ENCODE assay signal across 8 cellular contexts in genomic region chr1:154973344-154974085, GRCh38. TPM values are rescaled to one million over a fixed set of nuclear protein-coding genes. Genes with fewer than 3 reads are reported as not detected.
DNase-seq lines count a peak whose midpoint lies in the region; ATAC-seq, FAIRE-seq and TF ChIP-seq lines count a peak whose summit lies in the region.

No MANE protein-coding gene starts in this region.

- no peaks in the 10 kb centered on the region for H3K27me3 Mint-ChIP-seq in natural killer cell treated with Interleukin-12 subunit alpha and Interleukin-12 subunit beta and Interleukin-15 and Interleukin-18, amount 100 ng/mL, for 72 hours

- H3K4me3 Mint-ChIP-seq in natural killer cell treated with Interleukin-12 subunit alpha and Interleukin-12 subunit beta and Interleukin-15 and Interleukin-18, amount 100 ng/mL, for 72 hours: no peak overlapping the region

- POLR2A ChIA-PET in A549 (lab: Yijun Ruan, JAX): interaction anchor here (0.6 to 6.3 kb wide), 18 partner anchors 9 to 378 kb away, joined by 3 to 91 read pairs (median 8); partner anchors contain the start of genes ADAM15, FLAD1, LENEP and PBXIP1

- ATAC-seq in A549 (peak; percentile 19), RWPE2 (ENCODE audit: low read depth) (peak; percentile 0; the same call in 1 of the 3 replicates)
- peak; percentile 35 to 49 for ATAC-seq in natural killer cell treated with Interleukin-12 subunit alpha and Interleukin-12 subunit beta and Interleukin-15 and Interleukin-18, amount 100 ng/mL, for 72 hours

- 2% methylated on average over 35 of the region's 35 CpGs for WGBS in A549 (ENCODE audit: missing lambda C conversion rate)

- H3K4me2 ChIP-seq in A549: peak overlapping the region; percentile 99

- CTCF ChIA-PET in A549 (lab: Yijun Ruan, JAX): no interaction called here

- peak overlapping the region; percentile 98 to 100 for H3K27ac ChIP-seq in A549
- H3K27ac ChIP-seq in RWPE2 (ENCODE audit: poor library complexity, severe bottlenecking): peak overlapping the region; percentile 99

- no peak for FAIRE-seq in A549 (lab: Jason Lieb, UNC)

- DNase-seq in A549 (ENCODE audit: low read depth in 1 of 2, low spot score in 1 of 2): peak; percentile 88 to 99
- peak; percentile 81 for DNase-seq in GM19238 (ENCODE audit: insufficient read length, low spot score)
- DNase-seq in MG63: peak; percentile 99
- DNase-seq in RWPE2 (ENCODE audit: low spot score): peak; percentile 95
- peak; percentile 85 for DNase-seq in activated T-helper 9 cell treated with anti-CD3 and anti-CD28 coated beads, Interleukin-2, amount 50 U/mL, for 16 hours (ENCODE audit: low read depth)
- DNase-seq in fibroblast of the conjunctiva (ENCODE audit: low read depth): peak; percentile 96
- peak; percentile 94 for DNase-seq in natural killer cell treated with Interleukin-12 subunit alpha and Interleukin-12 subunit beta and Interleukin-15 and Interleukin-18, amount 100 ng/mL, for 72 hours (ENCODE audit: low spot score)
- DNase-seq in stimulated activated naive CD4-positive, alpha-beta T cell (lab: John Stamatoyannopoulos, UW): peak; percentile 66 to 92 (median 80)

- peak; percentile 23 for TF ChIP-seq POLR2A in A549 (IDR thresholded peaks at IDR 0.05; ENCODE audit: low read length)

- no peak overlapping the region for H3K27ac Mint-ChIP-seq in natural killer cell treated with Interleukin-12 subunit alpha and Interleukin-12 subunit beta and Interleukin-15 and Interleukin-18, amount 100 ng/mL, for 72 hours

- no peaks in the 10 kb centered on the region for H3K27me3 ChIP-seq in MG63
- no peaks in the 10 kb centered on the region for H3K27me3 ChIP-seq in RWPE2 (ENCODE audit: insufficient read depth, poor library complexity, severe bottlenecking)

- peak overlapping the region; percentile 65 for H3K4me3 ChIP-seq in A549
- H3K4me3 ChIP-seq in MG63: peak overlapping the region; percentile 72
- H3K4me3 ChIP-seq in RWPE2 (ENCODE audit: severe bottlenecking): peak overlapping the region; percentile 53

- no peaks in the 10 kb centered on the region for H3K9me3 ChIP-seq in A549
- no peaks in the 10 kb centered on the region for H3K9me3 ChIP-seq in MG63
- no peaks in the 10 kb centered on the region for H3K9me3 ChIP-seq in RWPE2 (ENCODE audit: severe bottlenecking)

- TF ChIP-seq RAD21 in A549 (conservative IDR thresholded peaks at IDR 0.05 in 1 of 2, IDR thresholded peaks at IDR 0.05 in 1 of 2): no peak; a peak in 1 of 5 replicates

- H3K36me3 ChIP-seq in MG63: peaks cover 47% of the 10 kb centered on the region
- H3K36me3 ChIP-seq in RWPE2 (ENCODE audit: low read depth): peaks cover 35% of the 10 kb centered on the region

- TF ChIP-seq CTCF in A549 (IDR thresholded peaks at IDR 0.05): no peak; the same call in 2 of the 3 replicates
- TF ChIP-seq CTCF in RWPE2 (IDR thresholded peaks at IDR 0.05; ENCODE audit: poor library complexity, severe bottlenecking): peak; percentile 22

- no peaks in the 10 kb centered on the region for H3K9me3 Mint-ChIP-seq in natural killer cell treated with Interleukin-12 subunit alpha and Interleukin-12 subunit beta and Interleukin-15 and Interleukin-18, amount 100 ng/mL, for 72 hours

- no peaks in the 10 kb centered on the region for H3K36me3 Mint-ChIP-seq in natural killer cell treated with Interleukin-12 subunit alpha and Interleukin-12 subunit beta and Interleukin-15 and Interleukin-18, amount 100 ng/mL, for 72 hours

- peaks cover 33 to 35% of the 10 kb centered on the region in 2 donors for H3K4me1 Mint-ChIP-seq in natural killer cell treated with Interleukin-12 subunit alpha and Interleukin-12 subunit beta and Interleukin-15 and Interleukin-18, amount 100 ng/mL, for 72 hours (ENCODE audit: low read depth in 2 of 2)

- H3K4me1 ChIP-seq in A549 (peaks cover 42% of the 10 kb centered on the region), RWPE2 (ENCODE audit: insufficient read depth, poor library complexity, severe bottlenecking) (peaks cover 19% of the 10 kb centered on the region)

- no peak for TF ChIP-seq EP300 in A549 (IDR thresholded peaks at IDR 0.05)

TF ChIP-seq in A549, 52 proteins besides CTCF, POLR2A, EP300 and RAD21 (continues in another document):
- TF ChIP-seq CBX2 (IDR thresholded peaks at IDR 0.05; ENCODE audit: borderline replicate concordance, low read depth): no peak
- TF ChIP-seq CHD4 (IDR thresholded peaks at IDR 0.05; ENCODE audit: borderline replicate concordance): no peak
- no peak for TF ChIP-seq FOXS1 (CRISPR knock-in tag; IDR thresholded peaks at IDR 0.05)
- TF ChIP-seq ZSCAN20 (CRISPR knock-in tag; IDR thresholded peaks at IDR 0.05): no peak
- no peak for TF ChIP-seq NR3C1 (IDR thresholded peaks at IDR 0.05)
- TF ChIP-seq FOSB (CRISPR knock-in tag; IDR thresholded peaks at IDR 0.05): no peak
- TF ChIP-seq TFCP2L1 (CRISPR knock-in tag; IDR thresholded peaks at IDR 0.05): no peak
- TF ChIP-seq ELK1 (IDR thresholded peaks at IDR 0.05; ENCODE audit: low read depth, low read length): no peak
- TF ChIP-seq MAZ (IDR thresholded peaks at IDR 0.05; ENCODE audit: borderline replicate concordance, low read depth, low read length): no peak

RNA-seq across cellular contexts. Expression of gene CKS1B, which starts 1.0 kb away (rescaled TPM):
- 725 and 787 TPM in 2 replicates for polyA plus RNA-seq in A549 (2011; rRNA removed)
- 882 and 1,176 TPM in 2 replicates for polyA plus RNA-seq in A549 (2012; cell fraction: cytosol; rRNA removed)
- polyA plus RNA-seq in A549 (2012; cell fraction: nucleus; rRNA removed): 218 and 329 TPM in 2 replicates
- 345 to 366 TPM (median 356 TPM) in 3 replicates for polyA plus RNA-seq in A549 (2017; fragmentation: RNase III; extraction: RNeasy Plus Mini Kit Qiagen cat#74134 plus additional on column Dnase treatment)
- polyA minus RNA-seq in A549 (2011; rRNA and poly(A)+ RNA removed): 251 and 266 TPM in 2 replicates
- 124 and 222 TPM in 2 replicates for total RNA-seq in MG63 (2014; rRNA removed; shearing (Covaris generic); ENCODE audit: low replicate concordance)
- total RNA-seq in natural killer cell treated with Interleukin-12 subunit alpha and Interleukin-12 subunit beta and Interleukin-15 and Interleukin-18, amount 100 ng/mL, for 72 hours: 10 to 100 TPM; 52.4 to 72.9 TPM

RNA-seq across cellular contexts. Expression of gene SHC1, which starts 3.0 kb away (rescaled TPM):
- 174 and 203 TPM in 2 replicates for polyA plus RNA-seq in A549 (2011; rRNA removed)
- 156 and 206 TPM in 2 replicates for polyA plus RNA-seq in A549 (2012; cell fraction: cytosol; rRNA removed)
- 288 and 324 TPM in 2 replicates for polyA plus RNA-seq in A549 (2012; cell fraction: nucleus; rRNA removed)
- polyA plus RNA-seq in A549 (2017; fragmentation: RNase III; extraction: RNeasy Plus Mini Kit Qiagen cat#74134 plus additional on column Dnase treatment): 117 to 124 TPM (median 118 TPM) in 3 replicates
- polyA minus RNA-seq in A549 (2011; rRNA and poly(A)+ RNA removed): 278 and 293 TPM in 2 replicates
- 140 and 175 TPM in 2 replicates for total RNA-seq in MG63 (2014; rRNA removed; shearing (Covaris generic); ENCODE audit: low replicate concordance)
- total RNA-seq in natural killer cell treated with Interleukin-12 subunit alpha and Interleukin-12 subunit beta and Interleukin-15 and Interleukin-18, amount 100 ng/mL, for 72 hours: 10 to 100 TPM; 72.3 to 72.7 TPM

RNA-seq across cellular contexts. Expression of gene FLAD1, which starts 9.6 kb away (rescaled TPM):
- polyA plus RNA-seq in A549 (2011; rRNA removed): 43.5 and 57.1 TPM in 2 replicates
- polyA plus RNA-seq in A549 (2012; cell fraction: cytosol; rRNA removed): 75.4 and 84.9 TPM in 2 replicates
- polyA plus RNA-seq in A549 (2012; cell fraction: nucleus; rRNA removed): 122 and 131 TPM in 2 replicates
- 34.1 to 38.2 TPM (median 36.0 TPM) in 3 replicates for polyA plus RNA-seq in A549 (2017; fragmentation: RNase III; extraction: RNeasy Plus Mini Kit Qiagen cat#74134 plus additional on column Dnase treatment)
- polyA minus RNA-seq in A549 (2011; rRNA and poly(A)+ RNA removed): 96.6 and 131 TPM in 2 replicates
- total RNA-seq in MG63 (2014; rRNA removed; shearing (Covaris generic); ENCODE audit: low replicate concordance): 39.6 and 49.6 TPM in 2 replicates
- 10 to 100 TPM; 53.1 to 84.2 TPM for total RNA-seq in natural killer cell treated with Interleukin-12 subunit alpha and Interleukin-12 subunit beta and Interleukin-15 and Interleukin-18, amount 100 ng/mL, for 72 hours

RNA-seq across cellular contexts. Expression of gene PYGO2, which starts 11.9 kb away (rescaled TPM):
- polyA plus RNA-seq in A549 (2011; rRNA removed): 24.6 and 25.8 TPM in 2 replicates
- 10.6 and 14.7 TPM in 2 replicates for polyA plus RNA-seq in A549 (2012; cell fraction: cytosol; rRNA removed)
- polyA plus RNA-seq in A549 (2012; cell fraction: nucleus; rRNA removed): 20.7 and 22.9 TPM in 2 replicates
- polyA plus RNA-seq in A549 (2017; fragmentation: RNase III; extraction: RNeasy Plus Mini Kit Qiagen cat#74134 plus additional on column Dnase treatment): 15.7 to 18.9 TPM (median 18.3 TPM) in 3 replicates
- polyA minus RNA-seq in A549 (2011; rRNA and poly(A)+ RNA removed): 21.2 and 21.6 TPM in 2 replicates
- total RNA-seq in MG63 (2014; rRNA removed; shearing (Covaris generic); ENCODE audit: low replicate concordance): 10.3 and 16.2 TPM in 2 replicates
- total RNA-seq in natural killer cell treated with Interleukin-12 subunit alpha and Interleukin-12 subunit beta and Interleukin-15 and Interleukin-18, amount 100 ng/mL, for 72 hours: 10 to 100 TPM; 27.4 to 36.0 TPM

RNA-seq across cellular contexts. Expression of gene PBXIP1, which starts 17.6 kb away (rescaled TPM):
- polyA plus RNA-seq in A549 (2011; rRNA removed): 15.0 and 16.8 TPM in 2 replicates
- polyA plus RNA-seq in A549 (2012; cell fraction: cytosol; rRNA removed): 6.0 and 7.7 TPM in 2 replicates
- polyA plus RNA-seq in A549 (2012; cell fraction: nucleus; rRNA removed): 18.0 and 20.1 TPM in 2 replicates
- 13.9 to 22.4 TPM (median 20.8 TPM) in 3 replicates for polyA plus RNA-seq in A549 (2017; fragmentation: RNase III; extraction: RNeasy Plus Mini Kit Qiagen cat#74134 plus additional on column Dnase treatment)
- 14.2 and 14.3 TPM in 2 replicates for polyA minus RNA-seq in A549 (2011; rRNA and poly(A)+ RNA removed)
- 6.9 and 16.0 TPM in 2 replicates for total RNA-seq in MG63 (2014; rRNA removed; shearing (Covaris generic); ENCODE audit: low replicate concordance)
- 10 to 100 TPM; 28.9 to 40.7 TPM for total RNA-seq in natural killer cell treated with Interleukin-12 subunit alpha and Interleukin-12 subunit beta and Interleukin-15 and Interleukin-18, amount 100 ng/mL, for 72 hours

Comparison
In these comparisons a context has a peak if more than half of its experiments do, and no peak if none do; other contexts are left out.
1. Peak in every context shown above with its lines: DNase-seq, ATAC-seq, H3K4me3 ChIP-seq and H3K27ac ChIP-seq.